1 cellular context compared by ENCODE assay signal in the genomic region with DNA sequence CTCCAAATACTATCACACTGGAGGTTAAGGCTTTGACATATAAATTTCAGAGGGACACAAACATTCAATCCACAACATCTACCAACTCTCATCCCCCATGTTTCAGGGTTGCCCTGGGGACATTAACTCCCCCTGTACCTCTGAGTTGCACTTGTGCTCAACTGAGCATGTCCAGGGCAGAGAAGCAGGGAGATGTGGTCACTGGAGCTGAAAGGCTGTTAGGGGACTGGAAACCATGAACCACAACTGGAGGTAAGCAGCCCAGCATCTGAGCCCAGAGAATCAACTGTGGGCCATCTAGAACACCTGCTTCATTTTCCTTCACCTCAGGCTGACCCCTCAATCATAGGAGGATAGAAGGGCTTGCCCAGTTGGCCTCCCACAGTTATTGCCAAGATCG.
TF ChIP-seq lines count a peak whose summit lies in the region.

No MANE protein-coding gene starts in this region.

TF ChIP-seq in WTC11, 78 proteins besides CTCF, POLR2A, EP300 and RAD21 (continued from another document):
- TF ChIP-seq TCF7 (CRISPR knock-in tag; IDR thresholded peaks at IDR 0.05; ENCODE audit: low read depth): no peak
- TF ChIP-seq, protein P1, sequence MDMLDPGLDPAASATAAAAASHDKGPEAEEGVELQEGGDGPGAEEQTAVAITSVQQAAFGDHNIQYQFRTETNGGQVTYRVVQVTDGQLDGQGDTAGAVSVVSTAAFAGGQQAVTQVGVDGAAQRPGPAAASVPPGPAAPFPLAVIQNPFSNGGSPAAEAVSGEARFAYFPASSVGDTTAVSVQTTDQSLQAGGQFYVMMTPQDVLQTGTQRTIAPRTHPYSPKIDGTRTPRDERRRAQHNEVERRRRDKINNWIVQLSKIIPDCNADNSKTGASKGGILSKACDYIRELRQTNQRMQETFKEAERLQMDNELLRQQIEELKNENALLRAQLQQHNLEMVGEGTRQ (CRISPR knock-in tag; IDR thresholded peaks at IDR 0.05): no peak
- TF ChIP-seq, protein P2, sequence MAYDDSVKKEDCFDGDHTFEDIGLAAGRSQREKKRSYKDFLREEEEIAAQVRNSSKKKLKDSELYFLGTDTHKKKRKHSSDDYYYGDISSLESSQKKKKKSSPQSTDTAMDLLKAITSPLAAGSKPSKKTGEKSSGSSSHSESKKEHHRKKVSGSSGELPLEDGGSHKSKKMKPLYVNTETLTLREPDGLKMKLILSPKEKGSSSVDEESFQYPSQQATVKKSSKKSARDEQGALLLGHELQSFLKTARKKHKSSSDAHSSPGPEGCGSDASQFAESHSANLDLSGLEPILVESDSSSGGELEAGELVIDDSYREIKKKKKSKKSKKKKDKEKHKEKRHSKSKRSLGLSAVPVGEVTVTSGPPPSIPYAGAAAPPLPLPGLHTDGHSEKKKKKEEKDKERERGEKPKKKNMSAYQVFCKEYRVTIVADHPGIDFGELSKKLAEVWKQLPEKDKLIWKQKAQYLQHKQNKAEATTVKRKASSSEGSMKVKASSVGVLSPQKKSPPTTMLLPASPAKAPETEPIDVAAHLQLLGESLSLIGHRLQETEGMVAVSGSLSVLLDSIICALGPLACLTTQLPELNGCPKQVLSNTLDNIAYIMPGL (CRISPR knock-in tag; IDR thresholded peaks at IDR 0.05): no peak
- no peak for TF ChIP-seq ZNF671 (CRISPR knock-in tag; IDR thresholded peaks at IDR 0.05)
- TF ChIP-seq, protein P3, sequence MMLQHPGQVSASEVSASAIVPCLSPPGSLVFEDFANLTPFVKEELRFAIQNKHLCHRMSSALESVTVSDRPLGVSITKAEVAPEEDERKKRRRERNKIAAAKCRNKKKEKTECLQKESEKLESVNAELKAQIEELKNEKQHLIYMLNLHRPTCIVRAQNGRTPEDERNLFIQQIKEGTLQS (CRISPR knock-in tag; conservative IDR thresholded peaks at IDR 0.05): no peak
- TF ChIP-seq ZNF423 (CRISPR knock-in tag; IDR thresholded peaks at IDR 0.05): no peak
- TF ChIP-seq CBFB (CRISPR knock-in tag; IDR thresholded peaks at IDR 0.05; ENCODE audit: low read depth): no peak
- no peak for TF ChIP-seq ZNF396 (CRISPR knock-in tag; IDR thresholded peaks at IDR 0.05; ENCODE audit: borderline replicate concordance)
- TF ChIP-seq IRF2 (CRISPR knock-in tag; IDR thresholded peaks at IDR 0.05; ENCODE audit: borderline replicate concordance, low read depth): no peak
- no peak for TF ChIP-seq TEAD1 (CRISPR knock-in tag; IDR thresholded peaks at IDR 0.05)
